In the genomic region with DNA sequence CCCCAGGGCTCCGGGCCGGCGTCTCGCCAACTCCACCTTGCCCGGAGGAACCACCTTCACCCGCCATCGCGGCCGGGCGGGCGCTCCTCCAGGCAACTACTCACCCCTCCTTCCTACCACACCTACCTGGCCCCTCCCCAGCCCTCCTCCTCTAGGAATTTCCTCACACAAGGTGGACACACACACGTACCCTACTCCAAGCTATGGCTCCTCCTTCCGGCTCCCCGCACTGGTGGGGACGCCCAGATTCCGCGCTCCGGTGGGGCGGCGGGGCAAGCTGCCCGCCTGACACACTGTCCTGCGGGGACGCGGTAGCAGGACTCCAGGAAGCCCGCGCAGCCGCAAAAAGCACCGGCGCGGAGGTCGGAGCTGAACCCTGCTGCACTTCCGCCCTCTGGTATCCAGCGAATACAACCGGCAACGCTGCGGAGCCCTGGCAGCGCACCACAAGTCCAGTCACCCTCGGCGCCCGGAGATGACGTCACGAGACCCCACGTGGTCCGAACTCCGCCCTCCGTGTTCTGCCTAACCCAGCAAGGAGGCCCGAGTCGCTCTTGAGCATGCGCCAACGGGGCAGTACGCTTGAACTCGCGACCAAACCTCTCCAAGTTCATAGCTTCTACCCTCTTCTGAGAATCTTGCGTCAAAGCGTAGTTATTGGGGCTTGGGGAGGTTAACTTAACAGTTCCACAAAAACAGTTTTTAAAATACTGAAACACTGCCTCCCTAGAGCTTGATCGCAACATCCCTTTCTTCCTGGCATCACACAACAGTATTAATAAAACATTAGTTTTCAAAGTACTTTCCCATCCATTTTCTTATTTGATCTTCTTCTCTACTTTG, we compare ENCODE assay signal across 8 cellular contexts. TPM values are rescaled to one million over a fixed set of nuclear protein-coding genes. Genes with fewer than 3 reads are reported as not detected.
A peak's percentile ranks its signal among the peaks of the same experiment; 100 is the strongest.
DNase-seq lines count a peak whose midpoint lies in the region; ATAC-seq and TF ChIP-seq lines count a peak whose summit lies in the region.

A gene (minus strand): TSS at position 425 of the 843 bp plus-strand sequence. CDS start 9,552 bp downstream, outside the sequence.

- TF ChIP-seq CTCF in suprapubic skin (IDR thresholded peaks at IDR 0.05): no peak

- peaks cover 34% of the 10 kb centered on the region for H3K4me1 ChIP-seq in suprapubic skin

- DNase-seq in NCI-H1092 treated with DMSO at 0.1 percent for 48 hours (lab: John Stamatoyannopoulos, UW) (peak; percentile 94), SKM-1 (lab: John Stamatoyannopoulos, UW; ENCODE audit: unreplicated experiment) (peak; percentile 98), globus pallidus (ENCODE audit: low spot score) (peak; percentile 97), nucleus accumbens (lab: John Stamatoyannopoulos, UW) (peak; percentile 74 to 100 (median 98)), suprapubic skin (ENCODE audit: low spot score in 2 of 2) (peak; percentile 100)
- peak; percentile 99 to 100 for DNase-seq in activated naive CD4-positive, alpha-beta T cell treated with anti-CD3 and anti-CD28 coated beads, Interleukin-2, amount 50 U/mL, for 72 hours (ENCODE audit: low spot score in 2 of 2)

- H3K27me3 ChIP-seq in suprapubic skin: peaks cover under 1% of the 10 kb centered on the region

- no peaks in the 10 kb centered on the region for H3K36me3 ChIP-seq in suprapubic skin

- TF ChIP-seq POLR2A in suprapubic skin (IDR thresholded peaks at IDR 0.05): peak in 1 of 2 donors; percentile 61

- H3K4me3 ChIP-seq in GM08714 (ENCODE audit: low read length) (peak within 1 kb of the TSS; percentile 94), suprapubic skin (peak within 1 kb of the TSS; percentile 73)

- ATAC-seq in HG02610 (IDR thresholded peaks at IDR 0.05; ENCODE audit: unreplicated experiment): peak; percentile 93
- peak; percentile 94 to 97 for ATAC-seq in activated naive CD4-positive, alpha-beta T cell treated with anti-CD3 and anti-CD28 coated beads, Interleukin-2, amount 50 U/mL, for 72 hours

- no peaks in the 10 kb centered on the region for H3K9me3 ChIP-seq in suprapubic skin

- 1% methylated on average over 46 of the region's 56 CpGs for WGBS in suprapubic skin

- H3K27ac ChIP-seq in suprapubic skin: peak within 1 kb of the TSS; percentile 90

- no peaks in the 10 kb centered on the region for H3K9me3 Mint-ChIP-seq in activated naive CD4-positive, alpha-beta T cell treated with anti-CD3 and anti-CD28 coated beads, Interleukin-2, amount 50 U/mL, for 72 hours

- no peak for TF ChIP-seq EP300 in suprapubic skin (IDR thresholded peaks at IDR 0.05)

- H3K36me3 Mint-ChIP-seq in activated naive CD4-positive, alpha-beta T cell treated with anti-CD3 and anti-CD28 coated beads, Interleukin-2, amount 50 U/mL, for 72 hours: peaks cover 5 to 13% of the 10 kb centered on the region in 2 donors

- peak within 1 kb of the TSS; percentile 97 to 98 for H3K27ac Mint-ChIP-seq in activated naive CD4-positive, alpha-beta T cell treated with anti-CD3 and anti-CD28 coated beads, Interleukin-2, amount 50 U/mL, for 72 hours

RNA-seq across cellular contexts. Expression of the gene that starts here (rescaled TPM):
- total RNA-seq in activated naive CD4-positive, alpha-beta T cell treated with anti-CD3 and anti-CD28 coated beads, Interleukin-2, amount 50 U/mL, for 72 hours: 10 to 100 TPM; 23.5 to 28.2 TPM
- total RNA-seq in suprapubic skin: 10 to 100 TPM; 18.1 to 25.7 (median 23.1) TPM

Comparison
In these comparisons a context has a peak if more than half of its experiments do, and no peak if none do; other contexts are left out.
1. Peak in every context shown above with its lines: DNase-seq, ATAC-seq, H3K4me3 ChIP-seq and H3K27ac ChIP-seq.